8 cellular contexts compared by ENCODE assay signal in the genomic region with DNA sequence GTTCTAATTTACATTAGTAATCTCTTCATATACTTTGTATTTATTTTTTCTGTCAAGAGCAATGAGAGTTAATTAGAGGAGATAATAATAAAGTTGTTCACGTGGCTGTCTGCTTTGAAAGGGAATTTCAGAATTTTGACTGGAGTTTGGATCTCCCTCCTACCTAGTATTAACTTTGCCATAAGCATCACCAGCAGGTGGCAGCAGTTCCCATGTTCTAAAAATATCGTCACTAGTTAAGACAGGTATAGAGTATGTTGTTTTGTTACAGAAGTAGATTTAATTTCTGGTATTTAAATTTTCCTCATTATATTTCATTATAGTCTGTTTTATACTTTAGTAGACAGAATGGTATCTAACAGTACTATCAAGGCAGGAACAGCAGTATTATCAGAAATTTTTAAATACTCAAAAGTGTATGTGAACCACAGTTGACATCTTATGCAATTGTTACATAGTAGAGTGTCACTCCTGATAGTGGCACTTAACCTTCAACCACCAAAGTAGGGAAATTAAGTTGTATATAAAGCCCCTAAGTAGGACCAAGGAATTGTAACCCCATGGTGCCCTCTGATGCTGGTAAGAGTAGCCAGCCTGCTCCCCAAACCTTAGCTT. TPM values are rescaled to one million over a fixed set of nuclear protein-coding genes. Genes with fewer than 3 reads are reported as not detected.
A peak's percentile ranks its signal among the peaks of the same experiment; 100 is the strongest.
DNase-seq lines count a peak whose midpoint lies in the region; ATAC-seq and TF ChIP-seq lines count a peak whose summit lies in the region.

No MANE protein-coding gene starts in this region.

- no peak overlapping the region for H2BK12ac ChIP-seq in neuronal stem cell (ENCODE audit: low read length)

- H3K4me1 ChIP-seq in Panc1 (ENCODE audit: control insufficient read depth, insufficient read depth, low read length) (no peaks in the 10 kb centered on the region), neuronal stem cell (ENCODE audit: control insufficient read depth in 2 of 2, insufficient read depth in 1 of 2, low read depth in 1 of 2, low read length in 2 of 2) (no peaks in the 10 kb centered on the region), tibial artery (peaks cover 0 to 5% (median 0%) of the 10 kb centered on the region in 4 donors)

- ATAC-seq in HG03432 (IDR thresholded peaks at IDR 0.05; ENCODE audit: unreplicated experiment) (peak; percentile 49), Panc1 (peak; percentile 92)

- no peak overlapping the region for H4K91ac ChIP-seq in neuronal stem cell (ENCODE audit: low read depth, low read length, poor library complexity)

- no peak overlapping the region for H3K4ac ChIP-seq in neuronal stem cell (ENCODE audit: low read length)

- no peaks in the 10 kb centered on the region for H3K79me1 ChIP-seq in neuronal stem cell (ENCODE audit: low read depth, low read length)

- no peak overlapping the region for H2AK5ac ChIP-seq in neuronal stem cell (ENCODE audit: low read depth, low read length)

- no peak overlapping the region for H3K14ac ChIP-seq in neuronal stem cell (ENCODE audit: low read length)

- H2BK120ac ChIP-seq in neuronal stem cell (ENCODE audit: low read depth, low read length), result no peak overlapping the region

- CTCF ChIA-PET in Panc1 (lab: Charles Lee), result interaction anchor here (0.8 to 1.2 kb wide), 2 partner anchors 151 to 153 kb away, joined by 3 read pairs; no protein-coding TSS in a partner anchor

- TSS peak; percentile 3 for BruUV-seq in Panc1 (replicated peaks; lab: Mats Ljungman, UMichigan)

- peak; percentile 56 for TF ChIP-seq CTCF in GM12872 (IDR thresholded peaks at IDR 0.05; ENCODE audit: insufficient read depth, low read depth, low read length)
- TF ChIP-seq CTCF in Panc1 (IDR thresholded peaks at IDR 0.05), result peak; percentile 77; the same call in 1 of the 2 replicates
- TF ChIP-seq CTCF in tibial artery (IDR thresholded peaks at IDR 0.05), result peak; percentile 80

- H3K4me3 ChIP-seq in Panc1 (ENCODE audit: low read depth in 2 of 2, low read length in 2 of 2), result no peak overlapping the region
- H3K4me3 ChIP-seq in neuronal stem cell (ENCODE audit: low read length in 2 of 2), result no peak overlapping the region
- H3K4me3 ChIP-seq in tibial artery, result no peak overlapping the region

- no peak overlapping the region for H3K9ac ChIP-seq in neuronal stem cell (ENCODE audit: low read depth, low read length, poor library complexity)

- no peaks in the 10 kb centered on the region for H3K9me3 ChIP-seq in Panc1 (ENCODE audit: control insufficient read depth, insufficient read depth, low read depth, low read length)
- no peaks in the 10 kb centered on the region for H3K9me3 ChIP-seq in neuronal stem cell (replicated peaks in 1 of 2; ENCODE audit: control insufficient read depth in 2 of 2, insufficient read depth in 1 of 2, low read depth in 1 of 2, low read length in 2 of 2)
- no peaks in the 10 kb centered on the region for H3K9me3 ChIP-seq in tibial artery

- intact Hi-C loops in Panc1 (cut with micrococcal nuclease; ENCODE audit: unreplicated experiment), result loop anchor here (5.0 kb wide), 1 partner anchor 150 kb away; no protein-coding TSS in a partner anchor
- intact Hi-C loops in tibial artery (cut with DNase I; ENCODE audit: low total_unique reads), result loop anchor here (5.0 kb wide), 1 partner anchor 150 kb away; no protein-coding TSS in a partner anchor

- no peak overlapping the region for H3K4me2 ChIP-seq in neuronal stem cell (ENCODE audit: insufficient read depth, low read length, poor library complexity, severe bottlenecking)

- no peak for DNase-seq in Panc1 (ENCODE audit: low read depth, low spot score)
- peak; percentile 52 for DNase-seq in activated T-cell treated with anti-CD3 and anti-CD28 coated beads for 48 hours (ENCODE audit: low read depth)
- DNase-seq in fibroblast of gingiva (ENCODE audit: low read depth), result peak; percentile 29
- DNase-seq in neuronal stem cell (ENCODE audit: low spot score), result peak; percentile 57
- peak; percentile 75 to 85 for DNase-seq in tibial artery
- DNase-seq in DMS153 treated with DMSO at 0.1 percent for 48 hours (lab: John Stamatoyannopoulos, UW; ENCODE audit: unreplicated experiment), result no peak

- peaks cover 22% of the 10 kb centered on the region for H3K36me3 ChIP-seq in Panc1 (ENCODE audit: control insufficient read depth, insufficient read depth, low read length)
- peaks cover 0 to 73% of the 10 kb centered on the region in 2 donors for H3K36me3 ChIP-seq in neuronal stem cell (replicated peaks in 1 of 2; ENCODE audit: control insufficient read depth in 2 of 2, insufficient read depth in 2 of 2, low read length in 2 of 2)
- H3K36me3 ChIP-seq in tibial artery, result peaks cover 30 to 44% (median 31%) of the 10 kb centered on the region in 3 donors

- no peak overlapping the region for H2AFZ ChIP-seq in neuronal stem cell (ENCODE audit: low read length)

- H3K27me3 ChIP-seq in Panc1 (ENCODE audit: control insufficient read depth, insufficient read depth, low read length) (no peaks in the 10 kb centered on the region), neuronal stem cell (ENCODE audit: control insufficient read depth in 3 of 3, insufficient read depth in 3 of 3, low read depth in 1 of 3, low read length in 3 of 3) (no peaks in the 10 kb centered on the region), tibial artery (no peaks in the 10 kb centered on the region)

- no peak overlapping the region for H2BK5ac ChIP-seq in neuronal stem cell (ENCODE audit: low read length)

- no peak overlapping the region for H3K18ac ChIP-seq in neuronal stem cell (ENCODE audit: low read length)

- no peak overlapping the region for H3K23ac ChIP-seq in neuronal stem cell (ENCODE audit: low read depth, low read length, poor library complexity)

- POLR2A ChIA-PET in Panc1 (lab: Charles Lee), result no interaction called here

- H3K27ac ChIP-seq in Panc1 (ENCODE audit: low read length), result no peak overlapping the region
- H3K27ac ChIP-seq in neuronal stem cell (replicated peaks; ENCODE audit: low read length), result no peak overlapping the region
- no peak overlapping the region for H3K27ac ChIP-seq in tibial artery

- no peak overlapping the region for H4K8ac ChIP-seq in neuronal stem cell (ENCODE audit: low read depth, low read length)

- in situ Hi-C loops in Panc1 (cut with HindIII; ENCODE audit: low pct_unique_long_range_greater_than_20kb, low sequenced_read_pairs), result no loop called here

- no peak overlapping the region for H2BK15ac ChIP-seq in neuronal stem cell (ENCODE audit: low read length)

- WGBS in neuronal stem cell (ENCODE audit: extremely low coverage in 2 of 2, insufficient read length in 2 of 2, insufficient replicate concordance in 1 of 2), 2 donors, result no CpG with 5 or more reads among the region's 2 CpGs

RNA-seq across cellular contexts. Expression of a gene that starts 20.4 kb away (rescaled TPM):
- 99.9 TPM for total RNA-seq in Panc1 (2021; ENCODE audit: unreplicated experiment)
- polyA plus RNA-seq in Panc1 (2012; ENCODE audit: insufficient read length), result 98.1 TPM
- polyA plus RNA-seq in neuronal stem cell (2013, experiment 1 of 2), result 83.7 TPM
- polyA plus RNA-seq in neuronal stem cell (2013, experiment 2 of 2), result 84.0 TPM

RNA-seq across cellular contexts. Expression of a gene that starts 23.6 kb away (rescaled TPM):
- 72.1 TPM for total RNA-seq in Panc1 (2021; ENCODE audit: unreplicated experiment)
- 47.6 TPM for polyA plus RNA-seq in Panc1 (2012; ENCODE audit: insufficient read length)
- polyA plus RNA-seq in neuronal stem cell (2013, experiment 1 of 2), result 17.5 TPM
- 17.1 TPM for polyA plus RNA-seq in neuronal stem cell (2013, experiment 2 of 2)

RNA-seq across cellular contexts. Expression of a gene that starts 34.5 kb away (rescaled TPM):
- total RNA-seq in Panc1 (2021; ENCODE audit: unreplicated experiment), result not detected
- polyA plus RNA-seq in Panc1 (2012; ENCODE audit: insufficient read length), result 0.11 TPM
- polyA plus RNA-seq in neuronal stem cell (2013, experiment 1 of 2), result not detected
- polyA plus RNA-seq in neuronal stem cell (2013, experiment 2 of 2), result not detected

Comparison
In these comparisons a context has a peak if more than half of its experiments do, and no peak if none do; other contexts are left out.
1. DNase-seq: peak in activated T-cell treated with anti-CD3 and anti-CD28 coated beads for 48 hours (single experiment), fibroblast of gingiva (single experiment), neuronal stem cell (single experiment) and tibial artery (2 of 2); none in Panc1 (single experiment) and DMS153 treated with DMSO at 0.1 percent for 48 hours (single experiment).
2. Peak in every context shown above with its lines, with median percentiles within 50 percentile points of each other: CTCF ChIP-seq.